In genomic region chr3:52202384-52203077, GRCh38 we compare ENCODE assay signal across 13 cellular contexts. TPM values are rescaled to one million over a fixed set of nuclear protein-coding genes. Genes with fewer than 3 reads are reported as not detected.
DNase-seq lines count a peak whose midpoint lies in the region; ATAC-seq and TF ChIP-seq lines count a peak whose summit lies in the region.
"Had no signal": no experiment of that assay in that cellular context is flagged by ENCODE, and none has a peak within 500 bp of the region (broad histone marks: within the 10 kb centered on the region; RNA-seq: fewer than 3 reads in every experiment).

No MANE protein-coding gene starts in this region.

- H3K9me3 Mint-ChIP-seq in CD4-positive, alpha-beta memory T cell = no peaks in the 10 kb centered on the region

- no peak overlapping the region for H3K4me3 ChIP-seq in CD4-positive, alpha-beta memory T cell (ENCODE audit: low read length in 2 of 2)
- H3K4me3 ChIP-seq: heart right ventricle, SK-N-MC, vagina had no signal

- H3K4me1 Mint-ChIP-seq in CD4-positive, alpha-beta memory T cell = peaks cover 29 to 58% (median 44%) of the 10 kb centered on the region in 4 donors
- H3K4me1 Mint-ChIP-seq in T-helper 17 cell = peaks cover 35% of the 10 kb centered on the region

- no peak for DNase-seq in CD4-positive, alpha-beta memory T cell
- peak; percentile 59 for DNase-seq in GM20000 (ENCODE audit: low spot score)
- no peak for DNase-seq in T-helper 17 cell
- peak; percentile 80 for DNase-seq in medulla oblongata (ENCODE audit: extremely low spot score)
- no peak for DNase-seq in stimulated activated CD4-positive, alpha-beta T cell treated with anti-CD3 and anti-CD28 coated beads, Interleukin-4, amount 100 ng/mL, for 1 hour
- DNase-seq in activated effector memory CD4-positive, alpha-beta T cell treated with anti-CD3 and anti-CD28 coated beads, Interleukin-2, amount 50 U/mL, for 16 hours = no peak
- DNase-seq in NCI-H526 (lab: John Stamatoyannopoulos, UW) = no peak
- DNase-seq: heart right ventricle, NCI-H524 treated with DMSO at 0.1 percent for 48 hours had no signal

- H3K27me3 Mint-ChIP-seq in CD4-positive, alpha-beta memory T cell = no peaks in the 10 kb centered on the region
- H3K27me3 Mint-ChIP-seq in T-helper 17 cell = no peaks in the 10 kb centered on the region

- H3K36me3 Mint-ChIP-seq in CD4-positive, alpha-beta memory T cell = peaks cover 56 to 76% of the 10 kb centered on the region in 2 donors
- H3K36me3 Mint-ChIP-seq in T-helper 17 cell (ENCODE audit: low read depth) = peaks cover 10% of the 10 kb centered on the region

- H3K27ac ChIP-seq in CD4-positive, alpha-beta memory T cell (ENCODE audit: low read depth, low read length) = no peak overlapping the region
- H3K27ac ChIP-seq: SK-N-MC, vagina had no signal

- peak overlapping the region in 1 of 8 donors; percentile 38 for H3K4me3 Mint-ChIP-seq in CD4-positive, alpha-beta memory T cell
- H3K4me3 Mint-ChIP-seq in T-helper 17 cell = no peak overlapping the region

- peaks cover 44% of the 10 kb centered on the region for H3K4me1 ChIP-seq in CD4-positive, alpha-beta memory T cell (ENCODE audit: insufficient read depth, low read length)

- H3K27ac Mint-ChIP-seq in CD4-positive, alpha-beta memory T cell = peak overlapping the region in 6 of 7 donors; percentile 53 to 68 (median 63)
- peak overlapping the region; percentile 66 for H3K27ac Mint-ChIP-seq in T-helper 17 cell

- POLR2A ChIA-PET in CD4-positive, alpha-beta memory T cell (lab: Charles Lee; ENCODE audit: partially characterized antibody) = no interaction called here

- no peaks in the 10 kb centered on the region for H3K9me3 ChIP-seq in CD4-positive, alpha-beta memory T cell (ENCODE audit: control insufficient read depth in 1 of 2, low read length in 2 of 2)
- H3K9me3 ChIP-seq in T-helper 17 cell (ENCODE audit: control insufficient read depth, low read length, poor library complexity, severe bottlenecking) = no peaks in the 10 kb centered on the region
- H3K9me3 ChIP-seq: heart right ventricle, vagina had no signal

- H3K36me3 ChIP-seq in CD4-positive, alpha-beta memory T cell (ENCODE audit: insufficient read depth, low read length) = peaks cover 52% of the 10 kb centered on the region

- no peak for TF ChIP-seq CTCF in GM20000 (IDR thresholded peaks at IDR 0.05; ENCODE audit: extremely low read depth, missing control alignments)

- ATAC-seq in T-helper 17 cell = no peak
- ATAC-seq in HG03196 (IDR thresholded peaks at IDR 0.05; ENCODE audit: unreplicated experiment) = no peak
- ATAC-seq: heart right ventricle had no signal

- H3K27me3 ChIP-seq in CD4-positive, alpha-beta memory T cell (ENCODE audit: insufficient read depth, low read length) = no peaks in the 10 kb centered on the region
- H3K27me3 ChIP-seq: heart right ventricle, vagina had no signal

- intact Hi-C loops in CD4-positive, alpha-beta memory T cell (cut with micrococcal nuclease) = no loop called here

- CTCF ChIA-PET in CD4-positive, alpha-beta memory T cell (lab: Charles Lee; ENCODE audit: partially characterized antibody) = interaction anchor here (0.9 to 1.2 kb wide), 2 partner anchors 18 to 166 kb away, joined by 3 to 5 read pairs; no protein-coding TSS in a partner anchor

RNA-seq across cellular contexts. Expression of gene ALAS1, which starts 4.6 kb away (rescaled TPM):
- total RNA-seq in CD4-positive, alpha-beta memory T cell = 10 to 100 TPM; 30.0 to 34.6 TPM
- 10 to 100 TPM; 30.5 to 35.4 TPM for polyA plus RNA-seq in CD4-positive, alpha-beta memory T cell
- 10 to 100 TPM; 14.4 to 15.6 TPM for total RNA-seq in T-helper 17 cell

RNA-seq across cellular contexts. Expression of gene TLR9, which starts 22.9 kb away (rescaled TPM):
- total RNA-seq in CD4-positive, alpha-beta memory T cell = 1 to 10 TPM; 2.3 to 3.0 TPM
- polyA plus RNA-seq in CD4-positive, alpha-beta memory T cell = not detected
- under 1 TPM in 1 of 2 donors, not detected in 1; 0.42 TPM for total RNA-seq in T-helper 17 cell
- total RNA-seq: M059J, vagina had no signal

RNA-seq across cellular contexts. Expression of gene TWF2, which starts 36.4 kb away (rescaled TPM):
- 10 to 100 TPM; 69.3 to 76.1 TPM for total RNA-seq in CD4-positive, alpha-beta memory T cell
- polyA plus RNA-seq in CD4-positive, alpha-beta memory T cell = 100 to 1,000 TPM; 122 to 124 TPM
- total RNA-seq in T-helper 17 cell = 10 to 100 TPM; 44.8 to 48.2 TPM

RNA-seq across cellular contexts. Expression of gene PPM1M, which starts 43.0 kb away (rescaled TPM):
- 10 to 100 TPM; 70.2 to 81.1 TPM for total RNA-seq in CD4-positive, alpha-beta memory T cell
- 10 to 100 TPM; 52.0 to 85.3 TPM for polyA plus RNA-seq in CD4-positive, alpha-beta memory T cell
- total RNA-seq in T-helper 17 cell = 10 to 100 TPM; 43.9 to 58.0 TPM

RNA-seq across cellular contexts. Expression of gene POC1A, which starts 48.3 kb away (rescaled TPM):
- total RNA-seq in CD4-positive, alpha-beta memory T cell = 1 to 10 TPM in 1 of 2 experiments, under 1 TPM in 1; 0.99 to 1.1 TPM
- 1 to 10 TPM in 1 of 2 donors, under 1 TPM in 1; 0.36 to 2.4 TPM for polyA plus RNA-seq in CD4-positive, alpha-beta memory T cell
- 1 to 10 TPM in 1 of 2 donors, under 1 TPM in 1; 0.47 to 1.4 TPM for total RNA-seq in T-helper 17 cell

Comparison
In these comparisons a context has a peak if more than half of its experiments do, and no peak if none do; other contexts are left out.
1. DNase-seq: peak in GM20000 (single experiment) and medulla oblongata (single experiment); none in CD4-positive, alpha-beta memory T cell (0 of 5), T-helper 17 cell (0 of 3), stimulated activated CD4-positive, alpha-beta T cell treated with anti-CD3 and anti-CD28 coated beads, Interleukin-4, amount 100 ng/mL, for 1 hour (single experiment), activated effector memory CD4-positive, alpha-beta T cell treated with anti-CD3 and anti-CD28 coated beads, Interleukin-2, amount 50 U/mL, for 16 hours (single experiment) and NCI-H526 (0 of 2).